In genomic region chr6:5771759-5772158, GRCh38 we compare ENCODE assay signal across 29 cellular contexts.
"Had no signal": no experiment of that assay in that cellular context is flagged by ENCODE, and none has a peak within 500 bp of the region (broad histone marks: within the 10 kb centered on the region; RNA-seq: fewer than 3 reads in every experiment).

No MANE protein-coding gene starts in this region.

- H3K27me3 Mint-ChIP-seq: activated B cell treated with CpG ODN at 0.5 μM for 24 hours; activated CD4-positive, alpha-beta memory T cell treated with anti-CD3 and anti-CD28 coated beads for 36 hours; activated naive CD4-positive, alpha-beta T cell treated with anti-CD3 and anti-CD28 coated beads, Interleukin-2, amount 10 ng/mL, durations not matched to agents 7 days and 5 days; activated naive CD8-positive, alpha-beta T cell; activated naive CD8-positive, alpha-beta T cell treated with anti-CD3 and anti-CD28 coated beads, Interleukin-2, amount 50 U/mL, for 24 hours; central memory CD8-positive, alpha-beta T cell had no signal

- H3K4me3 Mint-ChIP-seq: activated B cell treated with CpG ODN at 0.5 μM for 24 hours; activated CD4-positive, alpha-beta memory T cell treated with anti-CD3 and anti-CD28 coated beads for 36 hours; activated naive CD4-positive, alpha-beta T cell treated with anti-CD3 and anti-CD28 coated beads, Interleukin-2, amount 10 ng/mL, durations not matched to agents 7 days and 5 days; activated naive CD8-positive, alpha-beta T cell; activated naive CD8-positive, alpha-beta T cell treated with anti-CD3 and anti-CD28 coated beads, Interleukin-2, amount 50 U/mL, for 24 hours; activated T-cell treated with anti-CD3 and anti-CD28 coated beads, Interleukin-2, amount 50 U/mL, for 4 hours; activated T-helper 1 cell treated with anti-CD3 and anti-CD28 coated beads, Interleukin-12 subunit alpha, Interleukin-12 subunit beta, Interleukin-2, Interleukin-4 antibody, amounts not matched to agents 30 ng/mL and 10 ng/mL and 1 ng/mL, durations not matched to agents 14 hours and 24 hours and 36 hours; central memory CD8-positive, alpha-beta T cell had no signal

- DNase-seq: activated B cell treated with CpG ODN at 0.5 μM for 24 hours; activated CD4-positive, alpha-beta memory T cell treated with anti-CD3 and anti-CD28 coated beads for 36 hours; activated CD4-positive, alpha-beta T cell treated with anti-CD3 and anti-CD28 coated beads for 4 hours; activated CD4-positive, alpha-beta T cell treated with anti-CD3 and anti-CD28 coated beads, Interleukin-2, amount 50 U/mL, for 1 hour; activated CD4-positive, CD25-positive, alpha-beta regulatory T cell treated with anti-CD3 and anti-CD28 coated beads, Interleukin-2, amount 50 U/mL, for 72 hours; activated CD8-positive, alpha-beta memory T cell treated with anti-CD3 and anti-CD28 coated beads, Interleukin-2, amount 50 U/mL, for 4 hours; activated gamma-delta T cell treated with Interleukin-2 at 50 U/mL for 16 hours; activated naive CD4-positive, alpha-beta T cell treated with anti-CD3 and anti-CD28 coated beads, Interleukin-2, amount 10 ng/mL, durations not matched to agents 7 days and 5 days; activated naive CD8-positive, alpha-beta T cell treated with anti-CD3 and anti-CD28 coated beads, Interleukin-2, amount 50 U/mL, for 24 hours; activated T-cell treated with anti-CD3 and anti-CD28 coated beads for 4 hours; activated T-cell treated with anti-CD3 and anti-CD28 coated beads, Interleukin-2, amount 50 U/mL, for 4 hours; anterior cingulate cortex; brain microvascular endothelial cell; Karpas-422; KBM-7; NCI-H1105; NCI-H1417 treated with DMSO at 0.1 percent for 48 hours; NCI-H187 treated with DMSO at 0.1 percent for 48 hours; NCI-H345; NCI-H524 treated with DMSO at 0.1 percent for 48 hours; Peyer's patch; RPMI8226; SW 1271; T-helper 1 cell; T-helper 2 cell; T-helper 9 cell had no signal

- H3K4me1 Mint-ChIP-seq: activated naive CD4-positive, alpha-beta T cell treated with anti-CD3 and anti-CD28 coated beads, Interleukin-2, amount 10 ng/mL, durations not matched to agents 7 days and 5 days; activated naive CD8-positive, alpha-beta T cell treated with anti-CD3 and anti-CD28 coated beads, Interleukin-2, amount 50 U/mL, for 24 hours; central memory CD8-positive, alpha-beta T cell had no signal

- H3K27ac Mint-ChIP-seq: activated B cell treated with CpG ODN at 0.5 μM for 24 hours; activated CD4-positive, alpha-beta memory T cell treated with anti-CD3 and anti-CD28 coated beads for 36 hours; activated naive CD4-positive, alpha-beta T cell treated with anti-CD3 and anti-CD28 coated beads, Interleukin-2, amount 10 ng/mL, durations not matched to agents 7 days and 5 days; activated naive CD8-positive, alpha-beta T cell; activated naive CD8-positive, alpha-beta T cell treated with anti-CD3 and anti-CD28 coated beads, Interleukin-2, amount 50 U/mL, for 24 hours; activated T-helper 1 cell treated with anti-CD3 and anti-CD28 coated beads, Interleukin-12 subunit alpha, Interleukin-12 subunit beta, Interleukin-2, Interleukin-4 antibody, amounts not matched to agents 30 ng/mL and 10 ng/mL and 1 ng/mL, durations not matched to agents 14 hours and 24 hours and 36 hours had no signal

- H3K9me3 Mint-ChIP-seq: activated B cell treated with CpG ODN at 0.5 μM for 24 hours had no signal

- ATAC-seq: activated naive CD8-positive, alpha-beta T cell treated with anti-CD3 and anti-CD28 coated beads, Interleukin-2, amount 50 U/mL, for 24 hours; activated T-cell treated with anti-CD3 and anti-CD28 coated beads, Interleukin-2, amount 50 U/mL, for 4 hours had no signal
